Comparison of ENCODE assay signal across 16 cellular contexts in genomic region chr10:29609696-29610095, GRCh38. TPM values are rescaled to one million over a fixed set of nuclear protein-coding genes. Genes with fewer than 3 reads are reported as not detected.
DNase-seq lines count a peak whose midpoint lies in the region; ATAC-seq and TF ChIP-seq lines count a peak whose summit lies in the region.
"Had no signal": no experiment of that assay in that cellular context is flagged by ENCODE, and none has a peak within 500 bp of the region (broad histone marks: within the 10 kb centered on the region; RNA-seq: fewer than 3 reads in every experiment).

No MANE protein-coding gene starts in this region.

- intact Hi-C loops in left ventricle myocardium inferior (cut with micrococcal nuclease) = no loop called here
- intact Hi-C loops in cardiac septum (cut with DNase I) = no loop called here

- no peak overlapping the region for H2BK12ac ChIP-seq in neuronal stem cell (ENCODE audit: low read length)

- H3K79me1 ChIP-seq in neuronal stem cell (ENCODE audit: low read depth, low read length) = peaks cover 6% of the 10 kb centered on the region

- H2BK5ac ChIP-seq in neuronal stem cell (ENCODE audit: low read length) = no peak overlapping the region

- H3K36me3 Mint-ChIP-seq in stimulated activated effector memory CD8-positive, alpha-beta T cell treated with anti-CD3 and anti-CD28 coated beads, Interleukin-12 subunit alpha, Interleukin-12 subunit beta, amount 100 ng/mL, for 72 hours = peaks cover 4% of the 10 kb centered on the region

- H4K91ac ChIP-seq in neuronal stem cell (ENCODE audit: low read depth, low read length, poor library complexity) = peak overlapping the region; percentile 85

- H3K27me3 ChIP-seq in left ventricle myocardium inferior (ENCODE audit: low read depth) (no peaks in the 10 kb centered on the region), neuronal stem cell (ENCODE audit: control insufficient read depth in 3 of 3, insufficient read depth in 3 of 3, low read depth in 1 of 3, low read length in 3 of 3) (no peaks in the 10 kb centered on the region)
- H3K27me3 ChIP-seq: BLaER1 treated with 17β-estradiol and CSF1 and Interleukin-3, amounts not matched to agents 10 nM and 100 nM; Peyer's patch had no signal

- peak overlapping the region; percentile 51 for H3K18ac ChIP-seq in neuronal stem cell (ENCODE audit: low read length)

- peaks cover 79% of the 10 kb centered on the region for H3K4me1 ChIP-seq in left ventricle myocardium inferior
- H3K4me1 ChIP-seq in neuronal stem cell (ENCODE audit: control insufficient read depth in 2 of 2, insufficient read depth in 1 of 2, low read depth in 1 of 2, low read length in 2 of 2) = no peaks in the 10 kb centered on the region
- H3K4me1 ChIP-seq: A549, Peyer's patch had no signal

- H3K27ac ChIP-seq in left ventricle myocardium inferior (replicated peaks) (peak overlapping the region; percentile 69), neuronal stem cell (replicated peaks; ENCODE audit: low read length) (no peak overlapping the region)
- H3K27ac ChIP-seq: A549; BLaER1 treated with 17β-estradiol and CSF1 and Interleukin-3, amounts not matched to agents 10 nM and 100 nM; Peyer's patch had no signal

- DNase-seq in left ventricle myocardium inferior (no peak), cardiac septum (ENCODE audit: low spot score) (no peak), neuronal stem cell (ENCODE audit: low spot score) (no peak), COLO668 (lab: John Stamatoyannopoulos, UW; ENCODE audit: unreplicated experiment) (no peak), DMS79 treated with DMSO at 0.1 percent for 48 hours (lab: John Stamatoyannopoulos, UW) (no peak)
- no peak for DNase-seq in stimulated activated effector memory CD8-positive, alpha-beta T cell treated with anti-CD3 and anti-CD28 coated beads, Interleukin-12 subunit alpha, Interleukin-12 subunit beta, amount 100 ng/mL, for 72 hours (ENCODE audit: low spot score in 2 of 2)
- DNase-seq in activated naive CD4-positive, alpha-beta T cell treated with anti-CD3 and anti-CD28 coated beads, Interleukin-2, amount 50 U/mL, for 16 hours = no peak
- DNase-seq: CD8-positive, alpha-beta T cell; NCI-H1105 treated with DMSO at 0.1 percent for 48 hours; NCI-H1694; NCI-H2081 treated with DMSO at 0.1 percent for 48 hours; NK-92 treated with Interleukin-12 subunit alpha and Interleukin-12 subunit beta, amount 100 ng/mL, for 24 hours; Peyer's patch had no signal

- H2BK15ac ChIP-seq in neuronal stem cell (ENCODE audit: low read length) = no peak overlapping the region

- H3K36me3 ChIP-seq in left ventricle myocardium inferior (no peaks in the 10 kb centered on the region), neuronal stem cell (replicated peaks in 1 of 2; ENCODE audit: control insufficient read depth in 2 of 2, insufficient read depth in 2 of 2, low read length in 2 of 2) (peaks cover 0 to 5% of the 10 kb centered on the region in 2 donors)

- WGBS in neuronal stem cell (ENCODE audit: extremely low coverage in 2 of 2, insufficient read length in 2 of 2, insufficient replicate concordance in 1 of 2), 2 donors = no CpG with 5 or more reads among the region's 3 CpGs

- no peak overlapping the region for H3K4me2 ChIP-seq in neuronal stem cell (ENCODE audit: insufficient read depth, low read length, poor library complexity, severe bottlenecking)
- H3K4me2 ChIP-seq: A549; BLaER1 treated with 17β-estradiol and CSF1 and Interleukin-3, amounts not matched to agents 10 nM and 100 nM had no signal

- no peak for ATAC-seq in stimulated activated effector memory CD8-positive, alpha-beta T cell treated with anti-CD3 and anti-CD28 coated beads, Interleukin-12 subunit alpha, Interleukin-12 subunit beta, amount 100 ng/mL, for 72 hours
- ATAC-seq: A549; CD8-positive, alpha-beta T cell; K562 had no signal

- H3K4me1 Mint-ChIP-seq in stimulated activated effector memory CD8-positive, alpha-beta T cell treated with anti-CD3 and anti-CD28 coated beads, Interleukin-12 subunit alpha, Interleukin-12 subunit beta, amount 100 ng/mL, for 72 hours = peaks cover 16% of the 10 kb centered on the region

- TF ChIP-seq CTCF in left ventricle myocardium inferior (IDR thresholded peaks at IDR 0.05; ENCODE audit: borderline replicate concordance) = no peak

- peak overlapping the region; percentile 27 for H3K14ac ChIP-seq in neuronal stem cell (ENCODE audit: low read length)

- H3K9me3 ChIP-seq in left ventricle myocardium inferior (replicated peaks) (no peaks in the 10 kb centered on the region), neuronal stem cell (replicated peaks in 1 of 2; ENCODE audit: control insufficient read depth in 2 of 2, insufficient read depth in 1 of 2, low read depth in 1 of 2, low read length in 2 of 2) (peaks cover 8 to 14% of the 10 kb centered on the region in 2 donors)
- H3K9me3 ChIP-seq: A549, Peyer's patch had no signal

- H3K4me3 Mint-ChIP-seq in stimulated activated effector memory CD8-positive, alpha-beta T cell treated with anti-CD3 and anti-CD28 coated beads, Interleukin-12 subunit alpha, Interleukin-12 subunit beta, amount 100 ng/mL, for 72 hours = no peak overlapping the region
- H3K4me3 Mint-ChIP-seq: CD8-positive, alpha-beta T cell had no signal

- no peak overlapping the region for H2AK5ac ChIP-seq in neuronal stem cell (ENCODE audit: low read depth, low read length)

- H3K23ac ChIP-seq in neuronal stem cell (ENCODE audit: low read depth, low read length, poor library complexity) = no peak overlapping the region

- H4K8ac ChIP-seq in neuronal stem cell (ENCODE audit: low read depth, low read length) = peak overlapping the region; percentile 9

- no peak overlapping the region for H3K4me3 ChIP-seq in left ventricle myocardium inferior
- H3K4me3 ChIP-seq in neuronal stem cell (ENCODE audit: low read length in 2 of 2) = no peak overlapping the region
- H3K4me3 ChIP-seq: A549; BLaER1 treated with 17β-estradiol and CSF1 and Interleukin-3, amounts not matched to agents 10 nM and 100 nM; K562; Peyer's patch had no signal

- H3K4ac ChIP-seq in neuronal stem cell (ENCODE audit: low read length) = no peak overlapping the region

- no peak overlapping the region for H2AFZ ChIP-seq in neuronal stem cell (ENCODE audit: low read length)

- no peaks in the 10 kb centered on the region for H3K9me3 Mint-ChIP-seq in stimulated activated effector memory CD8-positive, alpha-beta T cell treated with anti-CD3 and anti-CD28 coated beads, Interleukin-12 subunit alpha, Interleukin-12 subunit beta, amount 100 ng/mL, for 72 hours
- H3K9me3 Mint-ChIP-seq: CD8-positive, alpha-beta T cell had no signal

- H3K27ac Mint-ChIP-seq in stimulated activated effector memory CD8-positive, alpha-beta T cell treated with anti-CD3 and anti-CD28 coated beads, Interleukin-12 subunit alpha, Interleukin-12 subunit beta, amount 100 ng/mL, for 72 hours = peak overlapping the region; percentile 66
- H3K27ac Mint-ChIP-seq: CD8-positive, alpha-beta T cell had no signal

- no peak overlapping the region for H2BK120ac ChIP-seq in neuronal stem cell (ENCODE audit: low read depth, low read length)

- H3K9ac ChIP-seq in neuronal stem cell (ENCODE audit: low read depth, low read length, poor library complexity) = no peak overlapping the region
- H3K9ac ChIP-seq: BLaER1 treated with 17β-estradiol and CSF1 and Interleukin-3, amounts not matched to agents 10 nM and 100 nM had no signal

RNA-seq across cellular contexts. Expression of gene SVIL, which starts 25.1 kb away (rescaled TPM):
- 403 TPM for total RNA-seq in left ventricle myocardium inferior
- 518 TPM for total RNA-seq in cardiac septum
- 26.6 TPM for polyA plus RNA-seq in neuronal stem cell (2013, experiment 1 of 2)
- 28.1 TPM for polyA plus RNA-seq in neuronal stem cell (2013, experiment 2 of 2)
